14 cellular contexts compared by ENCODE assay signal in the genomic region with DNA sequence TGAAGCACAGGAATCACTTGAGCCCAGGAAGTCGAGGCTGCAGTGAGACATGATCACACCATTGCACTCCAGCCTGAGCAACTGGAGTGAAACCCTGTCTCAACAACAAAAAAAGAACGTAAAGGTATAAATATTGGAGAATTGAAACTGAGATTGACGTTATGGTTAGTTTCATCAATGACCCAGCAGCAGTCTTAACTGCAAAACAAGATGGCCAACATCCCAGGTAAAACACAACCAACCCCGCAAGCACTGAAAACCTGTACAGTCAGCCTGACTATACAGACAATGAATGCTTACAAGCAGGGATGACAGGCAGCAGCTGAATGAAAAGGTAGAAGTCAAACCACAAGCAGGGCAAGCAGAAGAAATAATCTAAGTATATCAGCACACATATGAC.
DNase-seq lines count a peak whose midpoint lies in the region; ATAC-seq and TF ChIP-seq lines count a peak whose summit lies in the region.
"Had no signal": no experiment of that assay in that cellular context is flagged by ENCODE, and none has a peak within 500 bp of the region (broad histone marks: within the 10 kb centered on the region; RNA-seq: fewer than 3 reads in every experiment).

No MANE protein-coding gene starts in this region.

- DNase-seq in nephron progenitor cell (no peak), NCI-H748 (lab: John Stamatoyannopoulos, UW; ENCODE audit: unreplicated experiment) (no peak), NCI-H2196 treated with DMSO at 0.1 percent for 48 hours (lab: John Stamatoyannopoulos, UW; ENCODE audit: unreplicated experiment) (no peak)
- DNase-seq in T-helper 2 cell treated with Interferon-gamma antibody and Interleukin-4, amounts not matched to agents 5 μg/mL and 100 μg/mL, for 36 hours (ENCODE audit: low spot score) = no peak
- DNase-seq: activated CD4-positive, alpha-beta T cell treated with anti-CD3 and anti-CD28 coated beads for 1 hour; amniotic stem cell; BE2C; DMS53; midbrain; NCI-H2107; T-helper 1 cell had no signal

- TF ChIP-seq CTCF in nephron progenitor cell (IDR thresholded peaks at IDR 0.05) = no peak

- H3K4me1 Mint-ChIP-seq in nephron progenitor cell = peaks cover 4% of the 10 kb centered on the region
- H3K4me1 Mint-ChIP-seq in T-helper 2 cell treated with Interferon-gamma antibody and Interleukin-4, amounts not matched to agents 5 μg/mL and 100 μg/mL, for 36 hours (ENCODE audit: low read depth) = peaks cover 8% of the 10 kb centered on the region

- peaks cover 59% of the 10 kb centered on the region for H3K36me3 Mint-ChIP-seq in nephron progenitor cell (ENCODE audit: low read depth)
- H3K36me3 Mint-ChIP-seq in T-helper 2 cell treated with Interferon-gamma antibody and Interleukin-4, amounts not matched to agents 5 μg/mL and 100 μg/mL, for 36 hours (ENCODE audit: low read depth) = peaks cover 45% of the 10 kb centered on the region

- no peaks in the 10 kb centered on the region for H3K27me3 Mint-ChIP-seq in nephron progenitor cell (ENCODE audit: low read depth, poor library complexity)
- H3K27me3 Mint-ChIP-seq in T-helper 2 cell treated with Interferon-gamma antibody and Interleukin-4, amounts not matched to agents 5 μg/mL and 100 μg/mL, for 36 hours (ENCODE audit: low read depth) = no peaks in the 10 kb centered on the region

- no peak overlapping the region for H3K4me3 Mint-ChIP-seq in nephron progenitor cell
- no peak overlapping the region for H3K4me3 Mint-ChIP-seq in T-helper 2 cell treated with Interferon-gamma antibody and Interleukin-4, amounts not matched to agents 5 μg/mL and 100 μg/mL, for 36 hours

- peak; percentile 42 for ATAC-seq in GM18867 (IDR thresholded peaks at IDR 0.05; ENCODE audit: unreplicated experiment)
- peak; percentile 69 for ATAC-seq in GM21619 (IDR thresholded peaks at IDR 0.05; ENCODE audit: unreplicated experiment)
- peak; percentile 45 for ATAC-seq in HG03457 (IDR thresholded peaks at IDR 0.05; ENCODE audit: unreplicated experiment)

- no peaks in the 10 kb centered on the region for H3K9me3 Mint-ChIP-seq in nephron progenitor cell
- no peaks in the 10 kb centered on the region for H3K9me3 Mint-ChIP-seq in T-helper 2 cell treated with Interferon-gamma antibody and Interleukin-4, amounts not matched to agents 5 μg/mL and 100 μg/mL, for 36 hours

- H3K27ac Mint-ChIP-seq in nephron progenitor cell = peak overlapping the region; percentile 79
- H3K27ac Mint-ChIP-seq in T-helper 2 cell treated with Interferon-gamma antibody and Interleukin-4, amounts not matched to agents 5 μg/mL and 100 μg/mL, for 36 hours = no peak overlapping the region
